8 cellular contexts compared by ENCODE assay signal in genomic region chr15:78859971-78860733, GRCh38. TPM values are rescaled to one million over a fixed set of nuclear protein-coding genes. Genes with fewer than 3 reads are reported as not detected.
DNase-seq lines count a peak whose midpoint lies in the region; ATAC-seq lines count a peak whose summit lies in the region.

No MANE protein-coding gene starts in this region.

- H3K36me3 Mint-ChIP-seq in activated T-cell treated with anti-CD3 and anti-CD28 coated beads, Interleukin-2, amount 50 U/mL, for 72 hours (ENCODE audit: insufficient read depth in 2 of 2) = no peaks in the 10 kb centered on the region
- H3K36me3 Mint-ChIP-seq in naive thymus-derived CD4-positive, alpha-beta T cell = no peaks in the 10 kb centered on the region
- H3K36me3 Mint-ChIP-seq in stimulated activated effector memory CD8-positive, alpha-beta T cell treated with anti-CD3 and anti-CD28 coated beads, Interleukin-12 subunit alpha, Interleukin-12 subunit beta, amount 100 ng/mL, for 72 hours = peaks cover 12% of the 10 kb centered on the region

- POLR2A ChIA-PET in naive thymus-derived CD4-positive, alpha-beta T cell (lab: Charles Lee) = interaction anchor here (0.5 to 0.6 kb wide), 2 partner anchors 15 to 128 kb away, joined by 3 read pairs; no protein-coding TSS in a partner anchor

- H3K9me3 Mint-ChIP-seq in activated T-cell treated with anti-CD3 and anti-CD28 coated beads, Interleukin-2, amount 50 U/mL, for 72 hours = no peaks in the 10 kb centered on the region
- H3K9me3 Mint-ChIP-seq in naive thymus-derived CD4-positive, alpha-beta T cell = peaks cover 0 to 2% (median 0%) of the 10 kb centered on the region in 11 donors
- H3K9me3 Mint-ChIP-seq in stimulated activated effector memory CD8-positive, alpha-beta T cell treated with anti-CD3 and anti-CD28 coated beads, Interleukin-12 subunit alpha, Interleukin-12 subunit beta, amount 100 ng/mL, for 72 hours = no peaks in the 10 kb centered on the region

- H3K4me1 ChIP-seq in naive thymus-derived CD4-positive, alpha-beta T cell (ENCODE audit: control insufficient read depth in 2 of 2, insufficient read depth in 2 of 2, low read length in 2 of 2) = no peaks in the 10 kb centered on the region

- no peaks in the 10 kb centered on the region for H3K27me3 ChIP-seq in naive thymus-derived CD4-positive, alpha-beta T cell (ENCODE audit: control insufficient read depth in 2 of 2, insufficient read depth in 2 of 2, low read length in 2 of 2)

- peak overlapping the region; percentile 98 for H3K27ac Mint-ChIP-seq in activated T-cell treated with anti-CD3 and anti-CD28 coated beads, Interleukin-2, amount 50 U/mL, for 72 hours
- peak overlapping the region; percentile 13 to 95 (median 83) for H3K27ac Mint-ChIP-seq in naive thymus-derived CD4-positive, alpha-beta T cell
- peak overlapping the region; percentile 96 for H3K27ac Mint-ChIP-seq in stimulated activated effector memory CD8-positive, alpha-beta T cell treated with anti-CD3 and anti-CD28 coated beads, Interleukin-12 subunit alpha, Interleukin-12 subunit beta, amount 100 ng/mL, for 72 hours

- peak overlapping the region; percentile 36 for H3K27ac ChIP-seq in naive thymus-derived CD4-positive, alpha-beta T cell (ENCODE audit: low read depth, low read length)

- intact Hi-C loops in naive thymus-derived CD4-positive, alpha-beta T cell (cut with micrococcal nuclease) = loop anchor here (1.0 kb wide), 2 partner anchors 13 to 119 kb away; no protein-coding TSS in a partner anchor

- peaks cover 5% of the 10 kb centered on the region for H3K4me1 Mint-ChIP-seq in activated T-cell treated with anti-CD3 and anti-CD28 coated beads, Interleukin-2, amount 50 U/mL, for 72 hours (ENCODE audit: low read depth)
- H3K4me1 Mint-ChIP-seq in naive thymus-derived CD4-positive, alpha-beta T cell = peaks cover 0 to 10% (median 6%) of the 10 kb centered on the region in 7 donors
- peaks cover 8% of the 10 kb centered on the region for H3K4me1 Mint-ChIP-seq in stimulated activated effector memory CD8-positive, alpha-beta T cell treated with anti-CD3 and anti-CD28 coated beads, Interleukin-12 subunit alpha, Interleukin-12 subunit beta, amount 100 ng/mL, for 72 hours

- H3K27me3 Mint-ChIP-seq in activated T-cell treated with anti-CD3 and anti-CD28 coated beads, Interleukin-2, amount 50 U/mL, for 72 hours (ENCODE audit: low read depth) = no peaks in the 10 kb centered on the region
- peaks cover 0 to 15% (median 0%) of the 10 kb centered on the region in 5 donors for H3K27me3 Mint-ChIP-seq in naive thymus-derived CD4-positive, alpha-beta T cell

- no peaks in the 10 kb centered on the region for H3K36me3 ChIP-seq in naive thymus-derived CD4-positive, alpha-beta T cell (ENCODE audit: control insufficient read depth in 2 of 3, insufficient read depth in 3 of 3, low read length in 3 of 3)

- H3K4me3 Mint-ChIP-seq in activated T-cell treated with anti-CD3 and anti-CD28 coated beads, Interleukin-2, amount 50 U/mL, for 72 hours = peak overlapping the region; percentile 88 to 96
- peak overlapping the region; percentile 69 to 90 (median 84) for H3K4me3 Mint-ChIP-seq in naive thymus-derived CD4-positive, alpha-beta T cell
- H3K4me3 Mint-ChIP-seq in stimulated activated effector memory CD8-positive, alpha-beta T cell treated with anti-CD3 and anti-CD28 coated beads, Interleukin-12 subunit alpha, Interleukin-12 subunit beta, amount 100 ng/mL, for 72 hours = peak overlapping the region; percentile 68

- H3K4me3 ChIP-seq in naive thymus-derived CD4-positive, alpha-beta T cell (ENCODE audit: low read length) = peak overlapping the region; percentile 46

- CTCF ChIA-PET in naive thymus-derived CD4-positive, alpha-beta T cell (lab: Charles Lee) = interaction anchor here (0.7 to 1.4 kb wide), 2 partner anchors 13 to 36 kb away, joined by 3 to 5 read pairs; partner anchors contain the start of gene MORF4L1

- DNase-seq in Ammon's horn (ENCODE audit: low spot score) = peak; percentile 75
- DNase-seq in HT-29 (ENCODE audit: low spot score) = peak; percentile 95
- peak; percentile 83 for DNase-seq in OCI-M2 (lab: John Stamatoyannopoulos, UW; ENCODE audit: unreplicated experiment)
- DNase-seq in activated T-cell treated with anti-CD3 and anti-CD28 coated beads, Interleukin-2, amount 50 U/mL, for 72 hours = peak; percentile 73 to 84
- DNase-seq in fibroblast of gingiva (ENCODE audit: low read depth) = peak; percentile 89
- peak; percentile 41 to 80 (median 61) for DNase-seq in naive thymus-derived CD4-positive, alpha-beta T cell
- DNase-seq in stimulated activated effector memory CD8-positive, alpha-beta T cell treated with anti-CD3 and anti-CD28 coated beads, Interleukin-12 subunit alpha, Interleukin-12 subunit beta, amount 100 ng/mL, for 72 hours (ENCODE audit: low spot score in 2 of 2) = peak; percentile 56 to 88

- H3K9me3 ChIP-seq in naive thymus-derived CD4-positive, alpha-beta T cell (ENCODE audit: control insufficient read depth in 2 of 3, low read length in 3 of 3) = no peaks in the 10 kb centered on the region

- peak; percentile 67 for ATAC-seq in GM19397 (IDR thresholded peaks at IDR 0.05; ENCODE audit: unreplicated experiment)
- ATAC-seq in activated T-cell treated with anti-CD3 and anti-CD28 coated beads, Interleukin-2, amount 50 U/mL, for 72 hours (replicated peaks in 1 of 2) = peak; percentile 93 to 97
- peak; percentile 84 for ATAC-seq in naive thymus-derived CD4-positive, alpha-beta T cell
- peak; percentile 97 for ATAC-seq in stimulated activated effector memory CD8-positive, alpha-beta T cell treated with anti-CD3 and anti-CD28 coated beads, Interleukin-12 subunit alpha, Interleukin-12 subunit beta, amount 100 ng/mL, for 72 hours

RNA-seq across cellular contexts. Expression of gene MORF4L1, which starts 12.5 kb away (rescaled TPM):
- total RNA-seq in HT-29 (2014; rRNA removed; shearing (Covaris generic)) = 135 and 142 TPM in 2 replicates
- 100 to 1,000 TPM; 170 TPM for total RNA-seq in activated T-cell treated with anti-CD3 and anti-CD28 coated beads, Interleukin-2, amount 50 U/mL, for 72 hours
- 100 to 1,000 TPM; 246 to 405 (median 264) TPM for total RNA-seq in naive thymus-derived CD4-positive, alpha-beta T cell
- 100 to 1,000 TPM; 320 to 394 TPM for polyA plus RNA-seq in naive thymus-derived CD4-positive, alpha-beta T cell

RNA-seq across cellular contexts. Expression of gene ADAMTS7, which starts 48.9 kb away (rescaled TPM):
- 0.50 and 0.69 TPM in 2 replicates for total RNA-seq in HT-29 (2014; rRNA removed; shearing (Covaris generic))
- total RNA-seq in activated T-cell treated with anti-CD3 and anti-CD28 coated beads, Interleukin-2, amount 50 U/mL, for 72 hours = 1 to 10 TPM in 1 of 2 donors, under 1 TPM in 1; 0.39 to 1.5 TPM
- 1 to 10 TPM in 1 of 5 experiments, not detected in 4; 1.5 TPM for total RNA-seq in naive thymus-derived CD4-positive, alpha-beta T cell
- polyA plus RNA-seq in naive thymus-derived CD4-positive, alpha-beta T cell = not detected

Comparison
In these comparisons a context has a peak if more than half of its experiments do, and no peak if none do; other contexts are left out.
1. Peak in every context shown above with its lines: DNase-seq, ATAC-seq, H3K4me3 ChIP-seq and H3K27ac ChIP-seq.